9 cellular contexts compared by ENCODE assay signal in the genomic region with DNA sequence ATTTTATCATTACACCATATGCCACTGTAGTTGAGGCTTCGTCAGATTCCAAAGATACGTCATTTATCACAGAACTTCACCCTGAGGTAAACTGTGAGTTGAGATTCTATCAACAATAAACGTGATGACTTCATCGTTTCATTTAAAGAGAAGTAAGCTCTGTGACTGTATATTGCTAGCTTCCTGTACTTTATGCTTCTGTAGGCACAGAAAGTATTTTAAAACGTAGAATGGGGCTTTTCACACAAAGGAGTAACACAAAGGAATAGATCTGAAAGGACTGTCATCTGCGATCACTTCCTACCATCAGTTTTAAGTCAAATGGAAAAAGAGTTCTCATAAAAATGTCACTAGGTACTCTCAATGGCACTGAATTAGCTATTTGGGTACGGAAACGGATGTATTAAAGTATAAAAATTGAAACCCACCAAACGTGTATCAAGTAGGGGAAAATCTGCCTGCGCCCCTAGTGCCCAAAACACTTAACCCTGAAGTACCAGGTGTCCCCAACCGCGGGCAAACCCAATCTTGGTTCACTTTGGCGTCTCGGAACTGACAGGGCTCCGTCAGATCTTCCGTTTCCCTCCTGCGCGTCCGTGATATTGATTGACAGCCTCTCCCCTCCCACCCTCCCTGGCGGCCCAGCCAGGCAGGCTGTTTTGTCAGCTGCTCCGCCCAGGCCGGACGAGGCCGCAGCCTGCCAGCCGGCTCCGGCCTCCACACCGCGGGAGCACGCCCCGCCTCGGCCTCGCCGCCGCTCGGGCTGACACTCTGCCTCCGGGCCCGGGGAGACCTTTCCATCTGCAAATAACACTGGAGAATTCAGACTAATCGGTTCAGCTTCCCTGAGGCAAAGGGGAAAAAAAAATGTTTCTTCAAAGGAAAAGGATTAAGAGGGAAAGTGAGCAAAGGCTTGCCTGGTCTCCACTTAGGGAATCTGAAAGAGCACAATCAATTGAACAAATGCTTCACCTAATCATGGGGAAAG.
DNase-seq lines count a peak whose midpoint lies in the region; ATAC-seq, FAIRE-seq and TF ChIP-seq lines count a peak whose summit lies in the region.
"Had no signal": no experiment of that assay in that cellular context is flagged by ENCODE, and none has a peak within 500 bp of the region (broad histone marks: within the 10 kb centered on the region; RNA-seq: fewer than 3 reads in every experiment).

No MANE protein-coding gene starts in this region.

- CTCF ChIA-PET in OCI-LY7 (lab: Charles Lee; ENCODE audit: unreplicated experiment), result no interaction called here

- H3K36me3 ChIP-seq in OCI-LY7 (ENCODE audit: insufficient read depth, low read length) (no peaks in the 10 kb centered on the region), neural progenitor cell (no peaks in the 10 kb centered on the region), tibial nerve (no peaks in the 10 kb centered on the region)

- intact Hi-C loops in OCI-LY7 (cut with micrococcal nuclease; ENCODE audit: unreplicated experiment), result no loop called here

- peak overlapping the region; percentile 59 for H3K4me3 ChIP-seq in OCI-LY7 (ENCODE audit: low read depth, low read length, poor library complexity, severe bottlenecking)
- H3K4me3 ChIP-seq in neural progenitor cell, result peak overlapping the region; percentile 47
- peak overlapping the region; percentile 34 to 56 (median 40) for H3K4me3 ChIP-seq in tibial nerve

- FAIRE-seq in frontal cortex (lab: Jason Lieb, UNC), result no peak
- FAIRE-seq: colon had no signal

- TF ChIP-seq POLR2A in tibial nerve (IDR thresholded peaks at IDR 0.05), result no peak

- BruUV-seq in OCI-LY7 (replicated peaks; lab: Mats Ljungman, UMichigan), result no TSS peak

- peak; percentile 100 for ATAC-seq in GM19397 (IDR thresholded peaks at IDR 0.05; ENCODE audit: unreplicated experiment)
- peak; percentile 99 for ATAC-seq in HG03520 (IDR thresholded peaks at IDR 0.05; ENCODE audit: unreplicated experiment)
- peak; percentile 81 for ATAC-seq in activated T-helper 17 cell treated with anti-CD3 and anti-CD28 coated beads, Interleukin-2, amount 50 U/mL, for 72 hours (replicated peaks)

- TF ChIP-seq CTCF in OCI-LY7 (conservative IDR thresholded peaks at IDR 0.05; ENCODE audit: low read length) (peak; percentile 58), neural progenitor cell (IDR thresholded peaks at IDR 0.05) (peak; percentile 26), tibial nerve (IDR thresholded peaks at IDR 0.05) (peak in 1 of 5 experiments; percentile 12)

- peaks cover 18% of the 10 kb centered on the region for H3F3A ChIP-seq in neural progenitor cell (ENCODE audit: low read depth)

- no peaks in the 10 kb centered on the region for H3K9me3 Mint-ChIP-seq in activated T-helper 17 cell treated with anti-CD3 and anti-CD28 coated beads, Interleukin-2, amount 50 U/mL, for 72 hours
- peaks cover 3% of the 10 kb centered on the region for H3K9me3 Mint-ChIP-seq in neural progenitor cell

- H3K79me2 ChIP-seq in OCI-LY7 (ENCODE audit: insufficient read depth, low read depth, low read length), result no peaks in the 10 kb centered on the region
- H3K79me2 ChIP-seq in neural progenitor cell (ENCODE audit: low read depth), result no peaks in the 10 kb centered on the region

- 8 to 9% methylated on average over 38 of the region's 38 CpGs for WGBS in tibial nerve, 2 donors

- peak overlapping the region; percentile 83 for H3K4me2 ChIP-seq in OCI-LY7 (ENCODE audit: low read length)
- H3K4me2 ChIP-seq in neural progenitor cell, result peak overlapping the region; percentile 83

- H3K27me3 Mint-ChIP-seq in activated T-helper 17 cell treated with anti-CD3 and anti-CD28 coated beads, Interleukin-2, amount 50 U/mL, for 72 hours, result peaks cover 14% of the 10 kb centered on the region
- H3K27me3 Mint-ChIP-seq in neural progenitor cell (ENCODE audit: insufficient read depth, low read depth), result peaks cover 8% of the 10 kb centered on the region

- DNase-seq in CMK (ENCODE audit: low read depth) (peak; percentile 30), OCI-LY7 (ENCODE audit: low spot score) (peak; percentile 76), frontal cortex (ENCODE audit: low spot score in 2 of 2) (peak; percentile 38 to 63), neural progenitor cell (ENCODE audit: low spot score) (peak; percentile 95), tibial nerve (ENCODE audit: low spot score in 2 of 2) (peak; percentile 31 to 34)

- H3K9me2 ChIP-seq in OCI-LY7 (ENCODE audit: insufficient read depth, low read length), result no peaks in the 10 kb centered on the region

- peaks cover 6% of the 10 kb centered on the region for H3K4me1 ChIP-seq in OCI-LY7 (ENCODE audit: insufficient read depth, low read length, poor library complexity, severe bottlenecking)
- peaks cover 19% of the 10 kb centered on the region for H3K4me1 ChIP-seq in neural progenitor cell
- peaks cover 0 to 9% (median 0%) of the 10 kb centered on the region in 4 donors for H3K4me1 ChIP-seq in tibial nerve

- H3K9ac ChIP-seq in neural progenitor cell, result no peak overlapping the region

- H3K4me1 Mint-ChIP-seq in activated T-helper 17 cell treated with anti-CD3 and anti-CD28 coated beads, Interleukin-2, amount 50 U/mL, for 72 hours, result no peaks in the 10 kb centered on the region
- H3K4me1 Mint-ChIP-seq in neural progenitor cell, result peaks cover 31% of the 10 kb centered on the region

- no peaks in the 10 kb centered on the region for H3K36me3 Mint-ChIP-seq in activated T-helper 17 cell treated with anti-CD3 and anti-CD28 coated beads, Interleukin-2, amount 50 U/mL, for 72 hours (ENCODE audit: low read depth)
- H3K36me3 Mint-ChIP-seq in neural progenitor cell, result no peaks in the 10 kb centered on the region

- POLR2A ChIA-PET in OCI-LY7 (lab: Charles Lee), result interaction anchor here (0.6 to 3.3 kb wide), 5 partner anchors 12 to 126 kb away, joined by 3 to 8 read pairs (median 3); no protein-coding TSS in a partner anchor

- H3K9me3 ChIP-seq in OCI-LY7 (ENCODE audit: low read length), result no peaks in the 10 kb centered on the region
- H3K9me3 ChIP-seq in neural progenitor cell (ENCODE audit: low read depth), result no peaks in the 10 kb centered on the region
- no peaks in the 10 kb centered on the region for H3K9me3 ChIP-seq in tibial nerve

- H4K20me1 ChIP-seq in OCI-LY7 (ENCODE audit: insufficient read depth, low read length), result no peaks in the 10 kb centered on the region
- H4K20me1 ChIP-seq in neural progenitor cell (ENCODE audit: low read depth), result no peaks in the 10 kb centered on the region

- peak overlapping the region; percentile 67 for H3K27ac Mint-ChIP-seq in activated T-helper 17 cell treated with anti-CD3 and anti-CD28 coated beads, Interleukin-2, amount 50 U/mL, for 72 hours
- no peak overlapping the region for H3K27ac Mint-ChIP-seq in neural progenitor cell

- peak overlapping the region; percentile 26 for H3K27ac ChIP-seq in OCI-LY7 (ENCODE audit: low read depth, low read length, poor library complexity, severe bottlenecking)
- H3K27ac ChIP-seq in neural progenitor cell, result peak overlapping the region; percentile 35
- peak overlapping the region in 3 of 4 donors; percentile 26 to 69 (median 28) for H3K27ac ChIP-seq in tibial nerve

- H2AFZ ChIP-seq in OCI-LY7 (ENCODE audit: low read length) (peak overlapping the region; percentile 97), neural progenitor cell (replicated peaks) (peak overlapping the region; percentile 86)

- peaks cover 12% of the 10 kb centered on the region for H3K27me3 ChIP-seq in neural progenitor cell
- no peaks in the 10 kb centered on the region for H3K27me3 ChIP-seq in tibial nerve

- H3K4me3 Mint-ChIP-seq in activated T-helper 17 cell treated with anti-CD3 and anti-CD28 coated beads, Interleukin-2, amount 50 U/mL, for 72 hours, result peak overlapping the region; percentile 69
- peak overlapping the region; percentile 78 for H3K4me3 Mint-ChIP-seq in neural progenitor cell

- no peak for TF ChIP-seq EP300 in tibial nerve (IDR thresholded peaks at IDR 0.05)

Comparison
In these comparisons a context has a peak if more than half of its experiments do, and no peak if none do; other contexts are left out.
1. Peak in every context shown above with its lines: DNase-seq, ATAC-seq, H3K4me3 ChIP-seq and H3K27ac ChIP-seq.
2. DNase-seq: peak in every context shown above with its lines; median percentile 95 in neural progenitor cell; 76 in OCI-LY7; 50 in frontal cortex; 32 in tibial nerve; 30 in CMK.